In the genomic region with DNA sequence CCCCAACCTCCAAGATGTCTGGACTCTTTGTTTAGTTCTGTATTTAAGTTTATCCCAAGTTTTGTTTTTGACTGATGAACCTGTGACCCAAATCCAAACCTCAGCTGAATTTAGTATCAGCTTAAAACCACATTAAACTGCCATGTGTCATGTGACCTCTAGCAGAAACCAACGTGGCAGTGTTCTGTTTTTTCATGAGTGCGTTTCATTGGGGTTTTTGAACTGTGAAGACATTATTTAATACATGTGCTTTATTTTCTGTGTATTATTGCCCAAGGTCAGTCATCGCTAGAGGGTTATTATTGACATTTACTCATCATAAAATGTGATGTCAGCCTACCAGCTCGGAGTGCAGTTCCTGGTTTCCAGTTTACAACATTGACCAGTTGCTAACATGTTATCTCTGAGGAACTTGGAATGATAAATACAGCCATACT, we compare ENCODE assay signal across 11 cellular contexts. TPM values are rescaled to one million over a fixed set of nuclear protein-coding genes. Genes with fewer than 3 reads are reported as not detected.
DNase-seq lines count a peak whose midpoint lies in the region; ATAC-seq and TF ChIP-seq lines count a peak whose summit lies in the region.
"Had no signal": no experiment of that assay in that cellular context is flagged by ENCODE, and none has a peak within 500 bp of the region (broad histone marks: within the 10 kb centered on the region; RNA-seq: fewer than 3 reads in every experiment).

No MANE protein-coding gene starts in this region.

- TF ChIP-seq CTCF in heart left ventricle (IDR thresholded peaks at IDR 0.05) (no peak), VCaP (conservative IDR thresholded peaks at IDR 0.05) (no peak), glutamatergic neuron (IDR thresholded peaks at IDR 0.05; ENCODE audit: partially characterized antibody, unreplicated experiment) (no peak), type B pancreatic cell (conservative IDR thresholded peaks at IDR 0.05) (no peak)

- H3K4me1 Mint-ChIP-seq in glutamatergic neuron (ENCODE audit: low read depth, unreplicated experiment), result peaks cover 5% of the 10 kb centered on the region
- H3K4me1 Mint-ChIP-seq in type B pancreatic cell (ENCODE audit: unreplicated experiment), result peaks cover 22% of the 10 kb centered on the region

- intact Hi-C loops in heart left ventricle (cut with DNase I), result loop anchor here in 1 of 10 donors (10.0 kb wide), 1 partner anchor 358 kb away; no protein-coding TSS in a partner anchor
- intact Hi-C loops in left ventricle myocardium superior (cut with micrococcal nuclease), result no loop called here

- DNase-seq in heart left ventricle (no peak), left ventricle myocardium superior (no peak), glutamatergic neuron (no peak), type B pancreatic cell (ENCODE audit: extremely low spot score, unreplicated experiment) (no peak), superior temporal gyrus (ENCODE audit: extremely low spot score) (no peak)
- DNase-seq: AML-193, GOT3, kidney had no signal

- H3K4me1 ChIP-seq in heart left ventricle, result peaks cover 3 to 46% (median 32%) of the 10 kb centered on the region in 12 donors

- H3K27ac ChIP-seq in heart left ventricle (peak overlapping the region; percentile 87 to 98 (median 94)), VCaP (peak overlapping the region; percentile 97)

- peaks cover 0 to 33% (median 8%) of the 10 kb centered on the region in 9 donors for H3K36me3 ChIP-seq in heart left ventricle

- no peaks in the 10 kb centered on the region for H3K9me3 ChIP-seq in heart left ventricle

- H3K27ac Mint-ChIP-seq in glutamatergic neuron (ENCODE audit: unreplicated experiment), result no peak overlapping the region
- no peak overlapping the region for H3K27ac Mint-ChIP-seq in type B pancreatic cell

- H3K27me3 ChIP-seq in heart left ventricle, result peaks cover 0 to 46% (median 0%) of the 10 kb centered on the region in 9 donors

- peak overlapping the region in 7 of 12 donors; percentile 76 to 97 (median 85) for H3K4me3 ChIP-seq in heart left ventricle

- TF ChIP-seq POLR2A in heart left ventricle (IDR thresholded peaks at IDR 0.05), result no peak

- ATAC-seq in heart left ventricle, result no peak
- no peak for ATAC-seq in left ventricle myocardium superior
- ATAC-seq in HG02678 (IDR thresholded peaks at IDR 0.05; ENCODE audit: unreplicated experiment), result no peak
- ATAC-seq in HG03354 (IDR thresholded peaks at IDR 0.05; ENCODE audit: poor library complexity, severe bottlenecking, unreplicated experiment), result no peak

- no peaks in the 10 kb centered on the region for H3K36me3 Mint-ChIP-seq in glutamatergic neuron (ENCODE audit: unreplicated experiment)
- H3K36me3 Mint-ChIP-seq in type B pancreatic cell, result peaks cover 9% of the 10 kb centered on the region

- H3K4me3 Mint-ChIP-seq in glutamatergic neuron (ENCODE audit: unreplicated experiment) (peak overlapping the region; percentile 95), type B pancreatic cell (peak overlapping the region; percentile 88)

- WGBS in heart left ventricle, 4 donors, result 23 to 37% (median 30%) methylated on average over 4 of the region's 4 CpGs

- H3K9me3 Mint-ChIP-seq in glutamatergic neuron (ENCODE audit: unreplicated experiment) (peaks cover 5% of the 10 kb centered on the region), type B pancreatic cell (no peaks in the 10 kb centered on the region)

- H3K27me3 Mint-ChIP-seq in glutamatergic neuron (ENCODE audit: unreplicated experiment), result peaks cover 10% of the 10 kb centered on the region
- H3K27me3 Mint-ChIP-seq in type B pancreatic cell, result peaks cover 10% of the 10 kb centered on the region

RNA-seq across cellular contexts. Expression of a gene that starts 1.8 kb away (rescaled TPM):
- total RNA-seq in heart left ventricle (10 to 100 TPM in 6 of 9 donors, 1 to 10 TPM in 3; 9.4 to 15.0 (median 10.3) TPM), left ventricle myocardium superior (9.1 TPM), glutamatergic neuron (ENCODE audit: unreplicated experiment) (15.8 TPM), type B pancreatic cell (ENCODE audit: low replicate concordance) (3.3 and 11.6 TPM in 2 replicates)
- polyA plus RNA-seq in heart left ventricle, result 10 to 100 TPM in 1 of 2 donors, 1 to 10 TPM in 1; 4.0 to 12.2 TPM

RNA-seq across cellular contexts. Expression of a gene that starts 9.3 kb away (rescaled TPM):
- total RNA-seq in heart left ventricle, result 100 to 1,000 TPM in 7 of 9 donors, 10 to 100 TPM in 2; 79.3 to 140 (median 114) TPM
- 10 to 100 TPM; 22.0 to 52.2 TPM for polyA plus RNA-seq in heart left ventricle
- 92.5 TPM for total RNA-seq in left ventricle myocardium superior
- total RNA-seq in glutamatergic neuron (ENCODE audit: unreplicated experiment), result 40.8 TPM
- total RNA-seq in type B pancreatic cell (ENCODE audit: low replicate concordance), result 73.8 and 85.7 TPM in 2 replicates
